In the genomic region with DNA sequence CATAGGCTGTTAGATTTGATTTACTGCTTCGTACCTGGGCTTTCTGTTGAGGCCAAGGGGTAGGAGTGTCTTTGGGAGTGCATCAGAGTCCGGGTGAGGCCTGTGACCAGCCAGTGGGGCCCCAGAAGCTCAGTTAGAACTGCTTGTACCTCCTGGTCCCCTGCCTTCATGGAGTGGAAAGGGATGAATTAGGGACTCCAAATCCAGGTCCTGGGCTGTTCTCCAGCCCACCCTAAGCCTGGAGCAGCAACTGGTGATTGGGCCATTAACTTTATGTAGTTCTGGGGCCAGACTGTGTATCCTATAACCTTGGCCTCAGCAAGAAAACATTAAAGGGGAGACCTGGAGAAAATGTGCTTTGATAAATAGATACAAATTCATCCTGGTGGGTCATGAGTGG, we compare ENCODE assay signal across 23 cellular contexts. TPM values are rescaled to one million over a fixed set of nuclear protein-coding genes. Genes with fewer than 3 reads are reported as not detected.
DNase-seq lines count a peak whose midpoint lies in the region; ATAC-seq and TF ChIP-seq lines count a peak whose summit lies in the region.
"Had no signal": no experiment of that assay in that cellular context is flagged by ENCODE, and none has a peak within 500 bp of the region (broad histone marks: within the 10 kb centered on the region; RNA-seq: fewer than 3 reads in every experiment).

No MANE protein-coding gene starts in this region.

- peak overlapping the region; percentile 67 for H3K4me3 Mint-ChIP-seq in activated naive CD4-positive, alpha-beta T cell treated with anti-CD3 and anti-CD28 coated beads, Interleukin-2, amount 50 U/mL, for 24 hours
- H3K4me3 Mint-ChIP-seq in T-cell (peak overlapping the region in 2 of 3 donors; percentile 54 to 64), mesothelial cell of epicardium (no peak overlapping the region)
- H3K4me3 Mint-ChIP-seq in stimulated activated naive B cell treated with anti-CD40 and anti-IgM and Interleukin-4, amounts not matched to agents 10 μg/mL and 1 μg/mL and 100 μg/mL, for 72 hours, result peak overlapping the region in 1 of 2 donors; percentile 19

- TF ChIP-seq CTCF in mesothelial cell of epicardium (IDR thresholded peaks at IDR 0.05; ENCODE audit: unreplicated experiment) (no peak), A673 (conservative IDR thresholded peaks at IDR 0.05; ENCODE audit: low read depth, low read length) (no peak)

- no peak for DNase-seq in activated naive CD4-positive, alpha-beta T cell treated with anti-CD3 and anti-CD28 coated beads, Interleukin-2, amount 50 U/mL, for 72 hours (ENCODE audit: low spot score in 2 of 2)
- DNase-seq in T-cell (no peak), mesothelial cell of epicardium (ENCODE audit: low spot score in 2 of 2, unreplicated experiment in 2 of 2) (no peak), A673 (ENCODE audit: low spot score) (no peak)
- no peak for DNase-seq in stimulated activated naive B cell treated with anti-CD40 and anti-IgM and Interleukin-4, amounts not matched to agents 10 μg/mL and 1 μg/mL and 100 μg/mL, for 72 hours
- DNase-seq: activated CD4-positive, alpha-beta T cell treated with anti-CD3 and anti-CD28 coated beads for 36 hours; activated gamma-delta T cell treated with Interleukin-2 at 50 U/mL for 16 hours; aorta; caudate nucleus; DMS53; kidney glomerular epithelial cell; NCI-H146; NCI-H2171 treated with DMSO at 0.1 percent for 48 hours; NCI-H526; posterior cingulate gyrus; stimulated activated CD8-positive, alpha-beta memory T cell treated with anti-CD3 and anti-CD28 coated beads, Interleukin-4, amount 100 ng/mL, for 48 hours had no signal

- POLR2A ChIA-PET in T-cell (lab: Charles Lee) (interaction anchor here (0.6 kb wide), 2 partner anchors 38 to 58 kb away, joined by 3 read pairs; no protein-coding TSS in a partner anchor), A673 (lab: Charles Lee; ENCODE audit: low non-redundant PET) (no interaction called here)

- no peak overlapping the region for H3K4me3 ChIP-seq in A673 (ENCODE audit: low read depth, low read length, poor library complexity, severe bottlenecking)
- H3K4me3 ChIP-seq: GM12878, K562 had no signal

- H3K4me1 ChIP-seq in A673 (ENCODE audit: insufficient read depth, low read length, poor library complexity, severe bottlenecking), result no peaks in the 10 kb centered on the region

- H3K4me1 Mint-ChIP-seq in activated naive CD4-positive, alpha-beta T cell treated with anti-CD3 and anti-CD28 coated beads, Interleukin-2, amount 50 U/mL, for 24 hours, result peaks cover 92% of the 10 kb centered on the region
- H3K4me1 Mint-ChIP-seq in T-cell (peaks cover 83 to 94% (median 93%) of the 10 kb centered on the region in 3 donors), mesothelial cell of epicardium (peaks cover 42% of the 10 kb centered on the region)
- peaks cover 60 to 90% of the 10 kb centered on the region in 2 donors for H3K4me1 Mint-ChIP-seq in stimulated activated naive B cell treated with anti-CD40 and anti-IgM and Interleukin-4, amounts not matched to agents 10 μg/mL and 1 μg/mL and 100 μg/mL, for 72 hours

- H3K27ac Mint-ChIP-seq in activated naive CD4-positive, alpha-beta T cell treated with anti-CD3 and anti-CD28 coated beads, Interleukin-2, amount 50 U/mL, for 24 hours, result no peak overlapping the region
- H3K27ac Mint-ChIP-seq in activated naive CD4-positive, alpha-beta T cell treated with anti-CD3 and anti-CD28 coated beads, Interleukin-2, amount 50 U/mL, for 72 hours, result peak overlapping the region in 1 of 2 donors; percentile 75
- H3K27ac Mint-ChIP-seq in T-cell, result peak overlapping the region; percentile 45 to 79
- peak overlapping the region; percentile 36 for H3K27ac Mint-ChIP-seq in mesothelial cell of epicardium
- peak overlapping the region; percentile 85 for H3K27ac Mint-ChIP-seq in stimulated activated naive B cell treated with anti-CD40 and anti-IgM and Interleukin-4, amounts not matched to agents 10 μg/mL and 1 μg/mL and 100 μg/mL, for 72 hours

- H3K9me3 Mint-ChIP-seq in activated naive CD4-positive, alpha-beta T cell treated with anti-CD3 and anti-CD28 coated beads, Interleukin-2, amount 50 U/mL, for 24 hours, result no peaks in the 10 kb centered on the region
- H3K9me3 Mint-ChIP-seq in activated naive CD4-positive, alpha-beta T cell treated with anti-CD3 and anti-CD28 coated beads, Interleukin-2, amount 50 U/mL, for 72 hours, result no peaks in the 10 kb centered on the region
- no peaks in the 10 kb centered on the region for H3K9me3 Mint-ChIP-seq in T-cell
- no peaks in the 10 kb centered on the region for H3K9me3 Mint-ChIP-seq in mesothelial cell of epicardium
- H3K9me3 Mint-ChIP-seq in stimulated activated naive B cell treated with anti-CD40 and anti-IgM and Interleukin-4, amounts not matched to agents 10 μg/mL and 1 μg/mL and 100 μg/mL, for 72 hours, result no peaks in the 10 kb centered on the region

- no TSS peak for BruUV-seq in A673 (replicated peaks; lab: Mats Ljungman, UMichigan)

- intact Hi-C loops in A673 (cut with micrococcal nuclease; ENCODE audit: unreplicated experiment), result no loop called here

- no peak overlapping the region for H3K27ac ChIP-seq in A673 (ENCODE audit: low read depth, low read length, poor library complexity, severe bottlenecking)

- H3K27me3 Mint-ChIP-seq in activated naive CD4-positive, alpha-beta T cell treated with anti-CD3 and anti-CD28 coated beads, Interleukin-2, amount 50 U/mL, for 24 hours, result no peaks in the 10 kb centered on the region
- H3K27me3 Mint-ChIP-seq in T-cell (no peaks in the 10 kb centered on the region), mesothelial cell of epicardium (ENCODE audit: low read depth) (no peaks in the 10 kb centered on the region)
- no peaks in the 10 kb centered on the region for H3K27me3 Mint-ChIP-seq in stimulated activated naive B cell treated with anti-CD40 and anti-IgM and Interleukin-4, amounts not matched to agents 10 μg/mL and 1 μg/mL and 100 μg/mL, for 72 hours
- H3K27me3 Mint-ChIP-seq: activated CD4-positive, alpha-beta T cell treated with anti-CD3 and anti-CD28 coated beads for 36 hours had no signal

- CTCF ChIA-PET in T-cell (lab: Charles Lee), result interaction anchor here (0.6 to 1.1 kb wide), 3 partner anchors 19 to 218 kb away, joined by 3 to 4 read pairs (median 3); no protein-coding TSS in a partner anchor
- CTCF ChIA-PET in A673 (lab: Charles Lee), result no interaction called here

- no peaks in the 10 kb centered on the region for H3K27me3 ChIP-seq in A673 (replicated peaks; ENCODE audit: insufficient read depth, low read depth, low read length, poor library complexity)

- no peaks in the 10 kb centered on the region for H3K36me3 ChIP-seq in A673 (ENCODE audit: insufficient read depth, low read length, poor library complexity, severe bottlenecking)

- no peak for ATAC-seq in activated naive CD4-positive, alpha-beta T cell treated with anti-CD3 and anti-CD28 coated beads, Interleukin-2, amount 50 U/mL, for 72 hours
- ATAC-seq in T-cell (replicated peaks in 1 of 4) (no peak), GM18861 (IDR thresholded peaks at IDR 0.05; ENCODE audit: unreplicated experiment) (no peak), HG03460 (IDR thresholded peaks at IDR 0.05; ENCODE audit: unreplicated experiment) (no peak)
- no peak for ATAC-seq in stimulated activated naive B cell treated with anti-CD40 and anti-IgM and Interleukin-4, amounts not matched to agents 10 μg/mL and 1 μg/mL and 100 μg/mL, for 72 hours (replicated peaks)
- ATAC-seq: activated CD4-positive, alpha-beta T cell treated with anti-CD3 and anti-CD28 coated beads for 36 hours; GM12878; HCT116; K562; Right ventricle myocardium inferior had no signal

- no peaks in the 10 kb centered on the region for H3K9me3 ChIP-seq in A673 (ENCODE audit: low read depth, low read length, poor library complexity, severe bottlenecking)

- H3K36me3 Mint-ChIP-seq in activated naive CD4-positive, alpha-beta T cell treated with anti-CD3 and anti-CD28 coated beads, Interleukin-2, amount 50 U/mL, for 24 hours, result peaks cover 8% of the 10 kb centered on the region
- peaks cover 0 to 34% of the 10 kb centered on the region in 2 donors for H3K36me3 Mint-ChIP-seq in activated naive CD4-positive, alpha-beta T cell treated with anti-CD3 and anti-CD28 coated beads, Interleukin-2, amount 50 U/mL, for 72 hours
- H3K36me3 Mint-ChIP-seq in T-cell, result peaks cover 12% of the 10 kb centered on the region
- H3K36me3 Mint-ChIP-seq in mesothelial cell of epicardium, result no peaks in the 10 kb centered on the region
- peaks cover 44 to 63% of the 10 kb centered on the region in 2 donors for H3K36me3 Mint-ChIP-seq in stimulated activated naive B cell treated with anti-CD40 and anti-IgM and Interleukin-4, amounts not matched to agents 10 μg/mL and 1 μg/mL and 100 μg/mL, for 72 hours

RNA-seq across cellular contexts. Expression of gene CHST11, which starts 42.5 kb away (rescaled TPM):
- 10 to 100 TPM; 20.0 to 40.0 TPM for total RNA-seq in activated naive CD4-positive, alpha-beta T cell treated with anti-CD3 and anti-CD28 coated beads, Interleukin-2, amount 50 U/mL, for 72 hours
- 10 to 100 TPM; 49.8 to 78.3 (median 63.7) TPM for total RNA-seq in T-cell
- total RNA-seq in mesothelial cell of epicardium, result 9.0 to 15.0 TPM (median 12.1 TPM) in 3 replicates
- total RNA-seq in A673 (2021), result 1.1 and 1.5 TPM in 2 replicates
